16 cellular contexts compared by ENCODE assay signal in genomic region chr6:109816452-109817374, GRCh38.
DNase-seq lines count a peak whose midpoint lies in the region; ATAC-seq and TF ChIP-seq lines count a peak whose summit lies in the region.
"Had no signal": no experiment of that assay in that cellular context is flagged by ENCODE, and none has a peak within 500 bp of the region (broad histone marks: within the 10 kb centered on the region; RNA-seq: fewer than 3 reads in every experiment).

No MANE protein-coding gene starts in this region.

- no peaks in the 10 kb centered on the region for H3K36me3 Mint-ChIP-seq in activated CD4-positive, alpha-beta T cell treated with anti-CD3 and anti-CD28 coated beads, Interleukin-2, amount 10 ng/mL, durations not matched to agents 24 days and 14 days (ENCODE audit: low read depth)
- H3K36me3 Mint-ChIP-seq: natural killer cell treated with Interleukin-12 subunit alpha and Interleukin-12 subunit beta and Interleukin-15 and Interleukin-18, amount 100 ng/mL, for 72 hours had no signal

- TF ChIP-seq CTCF in mucosa of descending colon (IDR thresholded peaks at IDR 0.05) = no peak

- no peaks in the 10 kb centered on the region for H3K27me3 Mint-ChIP-seq in activated CD4-positive, alpha-beta T cell treated with anti-CD3 and anti-CD28 coated beads, Interleukin-2, amount 10 ng/mL, durations not matched to agents 24 days and 14 days
- H3K27me3 Mint-ChIP-seq: natural killer cell treated with Interleukin-12 subunit alpha and Interleukin-12 subunit beta and Interleukin-15 and Interleukin-18, amount 100 ng/mL, for 72 hours had no signal

- H3K9me3 Mint-ChIP-seq in activated CD4-positive, alpha-beta T cell treated with anti-CD3 and anti-CD28 coated beads, Interleukin-2, amount 10 ng/mL, durations not matched to agents 24 days and 14 days = no peaks in the 10 kb centered on the region
- H3K9me3 Mint-ChIP-seq: activated naive CD4-positive, alpha-beta T cell treated with anti-CD3 and anti-CD28 coated beads, Interleukin-2, amount 50 U/mL, for 72 hours; H9; natural killer cell treated with Interleukin-12 subunit alpha and Interleukin-12 subunit beta and Interleukin-15 and Interleukin-18, amount 100 ng/mL, for 72 hours had no signal

- ATAC-seq in mucosa of descending colon = peak; percentile 53
- no peak for ATAC-seq in HG02840 (IDR thresholded peaks at IDR 0.05; ENCODE audit: low FRiP score, unreplicated experiment)
- ATAC-seq: activated naive CD4-positive, alpha-beta T cell treated with anti-CD3 and anti-CD28 coated beads, Interleukin-2, amount 50 U/mL, for 72 hours; natural killer cell treated with Interleukin-12 subunit alpha and Interleukin-12 subunit beta and Interleukin-15 and Interleukin-18, amount 100 ng/mL, for 72 hours had no signal

- no peak overlapping the region for H3K27ac Mint-ChIP-seq in activated CD4-positive, alpha-beta T cell treated with anti-CD3 and anti-CD28 coated beads, Interleukin-2, amount 10 ng/mL, durations not matched to agents 24 days and 14 days
- H3K27ac Mint-ChIP-seq: activated naive CD4-positive, alpha-beta T cell treated with anti-CD3 and anti-CD28 coated beads, Interleukin-2, amount 50 U/mL, for 72 hours; H9; natural killer cell treated with Interleukin-12 subunit alpha and Interleukin-12 subunit beta and Interleukin-15 and Interleukin-18, amount 100 ng/mL, for 72 hours had no signal

- H3K4me1 ChIP-seq in mucosa of descending colon (ENCODE audit: low read depth) = no peaks in the 10 kb centered on the region
- H3K4me1 ChIP-seq: sigmoid colon, stomach had no signal

- H3K36me3 ChIP-seq in mucosa of descending colon (ENCODE audit: low read depth) = no peaks in the 10 kb centered on the region
- H3K36me3 ChIP-seq: sigmoid colon had no signal

- H3K4me3 ChIP-seq in mucosa of descending colon = no peak overlapping the region
- H3K4me3 ChIP-seq: sigmoid colon, stomach had no signal

- no peaks in the 10 kb centered on the region for H3K4me1 Mint-ChIP-seq in activated CD4-positive, alpha-beta T cell treated with anti-CD3 and anti-CD28 coated beads, Interleukin-2, amount 10 ng/mL, durations not matched to agents 24 days and 14 days

- DNase-seq in LHCN-M2 (ENCODE audit: low read depth) (peak; percentile 90), NCI-H2081 treated with DMSO at 0.1 percent for 48 hours (lab: John Stamatoyannopoulos, UW) (peak; percentile 94), NCI-H82 treated with DMSO at 0.1 percent for 48 hours (lab: John Stamatoyannopoulos, UW; ENCODE audit: unreplicated experiment) (peak; percentile 85), mucosa of descending colon (peak in 1 of 3 donors; percentile 13), superior temporal gyrus (ENCODE audit: extremely low spot score) (no peak), midbrain (lab: John Stamatoyannopoulos, UW) (no peak)
- no peak for DNase-seq in activated CD4-positive, alpha-beta T cell treated with anti-CD3 and anti-CD28 coated beads, Interleukin-2, amount 10 ng/mL, durations not matched to agents 24 days and 14 days
- DNase-seq: activated CD8-positive, alpha-beta memory T cell treated with anti-CD3 and anti-CD28 coated beads, Interleukin-2, amount 50 U/mL, for 4 hours; central memory CD4-positive, alpha-beta T cell; GDM1; H9; sigmoid colon; stomach had no signal

- no peak overlapping the region for H3K4me3 Mint-ChIP-seq in activated CD4-positive, alpha-beta T cell treated with anti-CD3 and anti-CD28 coated beads, Interleukin-2, amount 10 ng/mL, durations not matched to agents 24 days and 14 days
- H3K4me3 Mint-ChIP-seq: H9; natural killer cell treated with Interleukin-12 subunit alpha and Interleukin-12 subunit beta and Interleukin-15 and Interleukin-18, amount 100 ng/mL, for 72 hours had no signal

- intact Hi-C loops in mucosa of descending colon (cut with DNase I, micrococcal nuclease) = no loop called here
- intact Hi-C loops in activated CD4-positive, alpha-beta T cell treated with anti-CD3 and anti-CD28 coated beads, Interleukin-2, amount 10 ng/mL, durations not matched to agents 24 days and 14 days (cut with micrococcal nuclease) = no loop called here

- H3K9me3 ChIP-seq in mucosa of descending colon = no peaks in the 10 kb centered on the region
- H3K9me3 ChIP-seq: sigmoid colon, stomach had no signal

Comparison
In these comparisons a context has a peak if more than half of its experiments do, and no peak if none do; other contexts are left out.
1. DNase-seq: peak in LHCN-M2 (single experiment), NCI-H2081 treated with DMSO at 0.1 percent for 48 hours (single experiment) and NCI-H82 treated with DMSO at 0.1 percent for 48 hours (single experiment); none in activated CD4-positive, alpha-beta T cell treated with anti-CD3 and anti-CD28 coated beads, Interleukin-2, amount 10 ng/mL, durations not matched to agents 24 days and 14 days (single experiment), superior temporal gyrus (single experiment) and midbrain (single experiment).